In genomic region chr4:150952167-150952845, GRCh38 we compare ENCODE assay signal across 1 cellular context.
TF ChIP-seq lines count a peak whose summit lies in the region.

No MANE protein-coding gene starts in this region.

TF ChIP-seq in K562, 482 proteins besides CTCF, POLR2A, EP300 and RAD21 (continued from another document):
- TF ChIP-seq NRF1 (conservative IDR thresholded peaks at IDR 0.05 in 1 of 2, IDR thresholded peaks at IDR 0.05 in 1 of 2) (peak in 1 of 2 experiments; percentile 29; a peak in 1 of 4 replicates), NBN (IDR thresholded peaks at IDR 0.05; ENCODE audit: low read depth) (no peak; the same call in 1 of the 2 replicates), ZC3H4 (CRISPR knock-in tag; IDR thresholded peaks at IDR 0.05; ENCODE audit: borderline replicate concordance) (no peak), TCF7 (IDR thresholded peaks at IDR 0.05; ENCODE audit: borderline replicate concordance) (no peak), SMAD4 (CRISPR knock-in tag; conservative IDR thresholded peaks at IDR 0.05) (no peak), ZNF316 (IDR thresholded peaks at IDR 0.05) (no peak), ZBTB7A (IDR thresholded peaks at IDR 0.05; ENCODE audit: borderline replicate concordance, control insufficient read depth, low read depth, low read length) (no peak), E2F4 (CRISPR knock-in tag; IDR thresholded peaks at IDR 0.05; ENCODE audit: low read depth) (no peak), ZBTB33 (CRISPR knock-in tag; IDR thresholded peaks at IDR 0.05) (no peak), ARID1B (IDR thresholded peaks at IDR 0.05) (peak; percentile 30; the same call in 1 of the 2 replicates), NKRF (IDR thresholded peaks at IDR 0.05; ENCODE audit: borderline replicate concordance) (0 out of 2 replicates have a peak, but pooled peaks have one; percentile 9), ZNF507 (tag; conservative IDR thresholded peaks at IDR 0.05) (no peak), NCOR1 (IDR thresholded peaks at IDR 0.05) (no peak), ZNF124 (CRISPR knock-in tag; IDR thresholded peaks at IDR 0.05) (no peak), RBM14 (IDR thresholded peaks at IDR 0.05; ENCODE audit: borderline replicate concordance, insufficient read depth, low read depth, low read length) (no peak), ZSCAN29 (IDR thresholded peaks at IDR 0.05) (peak; percentile 69), POLR2AphosphoS5 (IDR thresholded peaks at IDR 0.05; ENCODE audit: control insufficient read depth, insufficient read depth, low read depth, low read length) (no peak), TARDBP (IDR thresholded peaks at IDR 0.05) (no peak), ATF7 (IDR thresholded peaks at IDR 0.05) (no peak), TRIM24 (IDR thresholded peaks at IDR 0.05) (peak in 1 of 2 experiments; percentile 29; a peak in 1 of 4 replicates), TEAD1 (CRISPR knock-in tag; IDR thresholded peaks at IDR 0.05) (no peak), ZBTB26 (CRISPR knock-in tag; IDR thresholded peaks at IDR 0.05) (no peak), CBX1 (IDR thresholded peaks at IDR 0.05; ENCODE audit: low read depth) (no peak), NFE2L1 (tag; IDR thresholded peaks at IDR 0.05; ENCODE audit: borderline replicate concordance, low read depth) (no peak)
